Comparison of ENCODE assay signal across 1 cellular context in genomic region chr13:41004875-41005693, GRCh38.
TF ChIP-seq lines count a peak whose summit lies in the region.

No MANE protein-coding gene starts in this region.

TF ChIP-seq in K562, 482 proteins besides CTCF, POLR2A, EP300 and RAD21 (continued from another document and continues in another):
- no peak for TF ChIP-seq CHD7 (IDR thresholded peaks at IDR 0.05; ENCODE audit: low read depth, low read length)
- TF ChIP-seq ZNF561 (CRISPR knock-in tag; conservative IDR thresholded peaks at IDR 0.05), result no peak
- no peak for TF ChIP-seq ZNF830 (CRISPR knock-in tag; IDR thresholded peaks at IDR 0.05)
- peak; percentile 35 for TF ChIP-seq DACH1 (IDR thresholded peaks at IDR 0.05; ENCODE audit: partially characterized antibody)
- TF ChIP-seq TGIF2 (CRISPR knock-in tag; IDR thresholded peaks at IDR 0.05), result no peak
- TF ChIP-seq ZNF24 (IDR thresholded peaks at IDR 0.05), result no peak
- TF ChIP-seq TFAP4 (CRISPR knock-in tag; IDR thresholded peaks at IDR 0.05; ENCODE audit: borderline replicate concordance), result no peak
- TF ChIP-seq ZNF699 (CRISPR knock-in tag; IDR thresholded peaks at IDR 0.05; ENCODE audit: insufficient replicate concordance), result no peak
- TF ChIP-seq, protein P1, sequence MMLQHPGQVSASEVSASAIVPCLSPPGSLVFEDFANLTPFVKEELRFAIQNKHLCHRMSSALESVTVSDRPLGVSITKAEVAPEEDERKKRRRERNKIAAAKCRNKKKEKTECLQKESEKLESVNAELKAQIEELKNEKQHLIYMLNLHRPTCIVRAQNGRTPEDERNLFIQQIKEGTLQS (IDR thresholded peaks at IDR 0.05), result no peak
- TF ChIP-seq, protein P1 (CRISPR knock-in tag; conservative IDR thresholded peaks at IDR 0.05), result no peak
- no peak for TF ChIP-seq ZNF444 (CRISPR knock-in tag; IDR thresholded peaks at IDR 0.05)
- no peak for TF ChIP-seq GABPB1 (CRISPR knock-in tag; IDR thresholded peaks at IDR 0.05)
- TF ChIP-seq, protein P2, sequence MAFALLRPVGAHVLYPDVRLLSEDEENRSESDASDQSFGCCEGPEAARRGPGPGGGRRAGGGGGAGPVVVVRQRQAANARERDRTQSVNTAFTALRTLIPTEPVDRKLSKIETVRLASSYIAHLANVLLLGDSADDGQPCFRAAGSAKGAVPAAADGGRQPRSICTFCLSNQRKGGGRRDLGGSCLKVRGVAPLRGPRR (CRISPR knock-in tag; IDR thresholded peaks at IDR 0.05), result no peak
- TF ChIP-seq MAFF (IDR thresholded peaks at IDR 0.05; ENCODE audit: low read length), result peak; percentile 46; the same call in 1 of the 2 replicates
- no peak for TF ChIP-seq SAFB2 (IDR thresholded peaks at IDR 0.05; ENCODE audit: borderline replicate concordance, low read depth, low read length, severe bottlenecking)
- no peak for TF ChIP-seq SRSF9 (IDR thresholded peaks at IDR 0.05; ENCODE audit: borderline replicate concordance, low read depth, low read length)
- no peak for TF ChIP-seq CBX8 (IDR thresholded peaks at IDR 0.05; ENCODE audit: borderline replicate concordance, extremely low read depth, low read depth, low read length, poor library complexity, severe bottlenecking)
- TF ChIP-seq NCOA6 (IDR thresholded peaks at IDR 0.05), result no peak
- no peak for TF ChIP-seq MNT (conservative IDR thresholded peaks at IDR 0.05)
- TF ChIP-seq CBX1 (IDR thresholded peaks at IDR 0.05; ENCODE audit: low read depth), result no peak
- TF ChIP-seq ZNF445 (CRISPR knock-in tag; IDR thresholded peaks at IDR 0.05; ENCODE audit: low read depth), result no peak
- no peak; the same call in 1 of the 2 replicates for TF ChIP-seq STAT5A (IDR thresholded peaks at IDR 0.05; ENCODE audit: borderline replicate concordance, low read length)
- TF ChIP-seq ZZZ3 (IDR thresholded peaks at IDR 0.05), result no peak
- no peak for TF ChIP-seq FUS (optimal IDR thresholded peaks at IDR 0.05; ENCODE audit: low read depth, low read length)
- peak; percentile 50 for TF ChIP-seq TCF3 (CRISPR knock-in tag; IDR thresholded peaks at IDR 0.05)
- TF ChIP-seq ZNF384 (IDR thresholded peaks at IDR 0.05; ENCODE audit: low read depth, low read length), result peak; percentile 76
- 0 out of 2 replicates have a peak, but pooled peaks have one; percentile 44 for TF ChIP-seq TEAD4 (IDR thresholded peaks at IDR 0.05; ENCODE audit: low read length)
- TF ChIP-seq TEAD4 (CRISPR knock-in tag; IDR thresholded peaks at IDR 0.05; ENCODE audit: borderline replicate concordance), result no peak
- TF ChIP-seq MTF1 (CRISPR knock-in tag; IDR thresholded peaks at IDR 0.05; ENCODE audit: borderline replicate concordance), result no peak
- TF ChIP-seq, protein P3, sequence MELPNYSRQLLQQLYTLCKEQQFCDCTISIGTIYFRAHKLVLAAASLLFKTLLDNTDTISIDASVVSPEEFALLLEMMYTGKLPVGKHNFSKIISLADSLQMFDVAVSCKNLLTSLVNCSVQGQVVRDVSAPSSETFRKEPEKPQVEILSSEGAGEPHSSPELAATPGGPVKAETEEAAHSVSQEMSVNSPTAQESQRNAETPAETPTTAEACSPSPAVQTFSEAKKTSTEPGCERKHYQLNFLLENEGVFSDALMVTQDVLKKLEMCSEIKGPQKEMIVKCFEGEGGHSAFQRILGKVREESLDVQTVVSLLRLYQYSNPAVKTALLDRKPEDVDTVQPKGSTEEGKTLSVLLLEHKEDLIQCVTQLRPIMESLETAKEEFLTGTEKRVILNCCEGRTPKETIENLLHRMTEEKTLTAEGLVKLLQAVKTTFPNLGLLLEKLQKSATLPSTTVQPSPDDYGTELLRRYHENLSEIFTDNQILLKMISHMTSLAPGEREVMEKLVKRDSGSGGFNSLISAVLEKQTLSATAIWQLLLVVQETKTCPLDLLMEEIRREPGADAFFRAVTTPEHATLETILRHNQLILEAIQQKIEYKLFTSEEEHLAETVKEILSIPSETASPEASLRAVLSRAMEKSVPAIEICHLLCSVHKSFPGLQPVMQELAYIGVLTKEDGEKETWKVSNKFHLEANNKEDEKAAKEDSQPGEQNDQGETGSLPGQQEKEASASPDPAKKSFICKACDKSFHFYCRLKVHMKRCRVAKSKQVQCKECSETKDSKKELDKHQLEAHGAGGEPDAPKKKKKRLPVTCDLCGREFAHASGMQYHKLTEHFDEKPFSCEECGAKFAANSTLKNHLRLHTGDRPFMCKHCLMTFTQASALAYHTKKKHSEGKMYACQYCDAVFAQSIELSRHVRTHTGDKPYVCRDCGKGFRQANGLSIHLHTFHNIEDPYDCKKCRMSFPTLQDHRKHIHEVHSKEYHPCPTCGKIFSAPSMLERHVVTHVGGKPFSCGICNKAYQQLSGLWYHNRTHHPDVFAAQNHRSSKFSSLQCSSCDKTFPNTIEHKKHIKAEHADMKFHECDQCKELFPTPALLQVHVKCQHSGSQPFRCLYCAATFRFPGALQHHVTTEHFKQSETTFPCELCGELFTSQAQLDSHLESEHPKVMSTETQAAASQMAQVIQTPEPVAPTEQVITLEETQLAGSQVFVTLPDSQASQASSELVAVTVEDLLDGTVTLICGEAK (IDR thresholded peaks at IDR 0.05), result no peak
- TF ChIP-seq, protein P3 (CRISPR knock-in tag; IDR thresholded peaks at IDR 0.05), result no peak
- TF ChIP-seq HDAC3 (IDR thresholded peaks at IDR 0.05; ENCODE audit: borderline replicate concordance, partially characterized antibody), result peak; percentile 33
- no peak for TF ChIP-seq MCM2 (IDR thresholded peaks at IDR 0.05; ENCODE audit: low read depth)
